In the genomic region with DNA sequence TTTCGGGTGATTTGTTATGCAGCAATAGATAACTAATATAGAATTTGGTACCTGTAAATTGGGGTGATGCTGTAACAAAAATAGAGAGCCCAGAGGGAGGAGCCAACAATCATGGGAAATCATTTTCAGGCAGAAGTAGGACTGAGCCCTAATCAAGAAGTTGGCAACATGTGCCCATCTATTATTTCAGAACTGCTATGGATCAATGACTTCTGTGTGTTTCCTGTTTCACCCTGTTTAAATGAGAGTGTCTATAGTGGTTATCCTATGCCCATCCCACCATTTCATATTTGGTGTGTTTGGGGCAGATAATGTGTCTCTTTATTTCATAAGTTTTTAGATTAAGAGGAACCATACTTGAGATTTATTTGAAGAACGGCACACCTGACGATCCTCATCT, we compare ENCODE assay signal across 8 cellular contexts.
"Had no signal": no experiment of that assay in that cellular context is flagged by ENCODE, and none has a peak within 500 bp of the region (broad histone marks: within the 10 kb centered on the region; RNA-seq: fewer than 3 reads in every experiment).

No MANE protein-coding gene starts in this region.

- ATAC-seq: GM12878 had no signal

- H3K4me3 ChIP-seq: GM12878 had no signal

- DNase-seq: GDM1, GF-D8 had no signal

- FAIRE-seq: G401.6, GM12891, GM12892, GM18507, GM19239 had no signal
